Comparison of ENCODE assay signal across 8 cellular contexts in genomic region chr11:111565111-111565720, GRCh38. TPM values are rescaled to one million over a fixed set of nuclear protein-coding genes. Genes with fewer than 3 reads are reported as not detected.
A peak's percentile ranks its signal among the peaks of the same experiment; 100 is the strongest.
DNase-seq lines count a peak whose midpoint lies in the region; ATAC-seq and TF ChIP-seq lines count a peak whose summit lies in the region.

No MANE protein-coding gene starts in this region.

- H3K27ac ChIP-seq in mammary epithelial cell (ENCODE audit: insufficient read depth, low read depth, low read length), result no peak overlapping the region

- TF ChIP-seq CTCF in GM13977 (IDR thresholded peaks at IDR 0.05; ENCODE audit: extremely low read depth, insufficient read depth, missing control alignments) (peak; percentile 80), WI38 (IDR thresholded peaks at IDR 0.05; ENCODE audit: low read depth, low read length) (peak; percentile 66), mammary epithelial cell (conservative IDR thresholded peaks at IDR 0.05 in 1 of 2, IDR thresholded peaks at IDR 0.05 in 1 of 2; ENCODE audit: extremely low read depth in 1 of 2, insufficient read depth in 1 of 2, low read depth in 1 of 2, low read length in 2 of 2) (peak; percentile 86)

- in situ Hi-C loops in GM13977 (cut with MboI; ENCODE audit: low pct_unique_long_range_greater_than_20kb, low sequenced_read_pairs, unreplicated experiment), result no loop called here
- in situ Hi-C loops in mammary epithelial cell (cut with MboI; ENCODE audit: low sequenced_read_pairs in 2 of 2), result loop anchor here (10.0 to 25.0 kb wide), 3 partner anchors 110 to 280 kb away; partner anchors contain the start of gene POU2AF3 (in 1 of the 2)

- no peaks in the 10 kb centered on the region for H3K79me2 ChIP-seq in mammary epithelial cell (ENCODE audit: insufficient read depth, low read length)

- no peaks in the 10 kb centered on the region for H4K20me1 ChIP-seq in mammary epithelial cell (ENCODE audit: insufficient read depth, low read length)

- H3K4me3 ChIP-seq in WI38 (ENCODE audit: low read depth, low read length), result no peak overlapping the region
- H3K4me3 ChIP-seq in mammary epithelial cell (replicated peaks in 1 of 3; ENCODE audit: insufficient read depth in 1 of 3, low read depth in 2 of 3, low read length in 3 of 3), result no peak overlapping the region

- no peak overlapping the region for H2AFZ ChIP-seq in mammary epithelial cell (ENCODE audit: low read depth, low read length)

- no TSS peak for BruUV-seq in mammary epithelial cell (replicated peaks; lab: Mats Ljungman, UMichigan)

- DNase-seq in A172 (ENCODE audit: low spot score), result peak; percentile 51
- peak; percentile 59 for DNase-seq in GM13977 (ENCODE audit: low spot score)
- DNase-seq in NCI-H2227 (lab: John Stamatoyannopoulos, UW; ENCODE audit: unreplicated experiment), result peak; percentile 70
- DNase-seq in mammary epithelial cell, result peak; percentile 53
- peak; percentile 72 for DNase-seq in islet precursor cell
- peak; percentile 73 for DNase-seq in stimulated activated CD4-positive, alpha-beta T cell treated with anti-CD3 and anti-CD28 coated beads, Interleukin-4, amount 100 ng/mL, for 24 hours

- H3K27me3 ChIP-seq in mammary epithelial cell (ENCODE audit: insufficient read depth, low read length), result no peaks in the 10 kb centered on the region

- no peak overlapping the region for H3K9ac ChIP-seq in mammary epithelial cell (ENCODE audit: insufficient read depth, low read length)

- peaks cover 17% of the 10 kb centered on the region for H3K4me1 ChIP-seq in mammary epithelial cell (ENCODE audit: insufficient read depth, low read length)

- ATAC-seq in HG03039 (IDR thresholded peaks at IDR 0.05; ENCODE audit: unreplicated experiment), result no peak

- CTCF ChIA-PET in mammary epithelial cell (lab: Charles Lee; ENCODE audit: low non-redundant PET), result no interaction called here

- no peak overlapping the region for H3K4me2 ChIP-seq in mammary epithelial cell (ENCODE audit: insufficient read depth, low read depth, low read length)

- H3K9me3 ChIP-seq in mammary epithelial cell (replicated peaks; ENCODE audit: insufficient read depth, low read length), result no peaks in the 10 kb centered on the region

- no peaks in the 10 kb centered on the region for H3K36me3 ChIP-seq in mammary epithelial cell (ENCODE audit: insufficient read depth, low read length)

- WGBS in mammary epithelial cell (ENCODE audit: low coverage, missing lambda C conversion rate), result 50% methylated on average over 4 of the region's 4 CpGs

- intact Hi-C loops in mammary epithelial cell (cut with micrococcal nuclease), result loop anchor here (1.0 kb wide), 4 partner anchors 37 to 276 kb away; partner anchors contain the start of gene SIK2

- dilution Hi-C loops in mammary epithelial cell (cut with HindIII; ENCODE audit: low sequenced_read_pairs), result no loop called here

RNA-seq across cellular contexts. Expression of gene LAYN, which starts 24.7 kb away (rescaled TPM):
- total RNA-seq in A172 (2014; rRNA removed; shearing (Covaris generic)), result 150 and 160 TPM in 2 replicates
- total RNA-seq in mammary epithelial cell, result 10 to 100 TPM in 1 of 2 donors, under 1 TPM in 1; 0.56 to 16.5 TPM
- polyA plus RNA-seq in mammary epithelial cell, result 6.0 TPM
- 15.6 TPM for polyA minus RNA-seq in mammary epithelial cell

RNA-seq across cellular contexts. Expression of gene SIK2, which starts 37.0 kb away (rescaled TPM):
- 7.2 and 8.5 TPM in 2 replicates for total RNA-seq in A172 (2014; rRNA removed; shearing (Covaris generic))
- total RNA-seq in mammary epithelial cell, result 10 to 100 TPM; 15.9 to 17.0 TPM
- polyA plus RNA-seq in mammary epithelial cell, result 13.7 TPM
- polyA minus RNA-seq in mammary epithelial cell, result 24.2 TPM

RNA-seq across cellular contexts. Expression of gene HOATZ, which starts 50.6 kb away (rescaled TPM):
- total RNA-seq in A172 (2014; rRNA removed; shearing (Covaris generic)), result not detected in 2 replicates
- not detected for total RNA-seq in mammary epithelial cell
- not detected for polyA plus RNA-seq in mammary epithelial cell
- polyA minus RNA-seq in mammary epithelial cell, result not detected

RNA-seq across cellular contexts. Expression of gene BTG4, which starts 53.0 kb away (rescaled TPM):
- total RNA-seq in A172 (2014; rRNA removed; shearing (Covaris generic)), result 0.12 and 0.50 TPM in 2 replicates
- total RNA-seq in mammary epithelial cell, result not detected
- polyA plus RNA-seq in mammary epithelial cell, result 0.23 TPM
- polyA minus RNA-seq in mammary epithelial cell, result not detected
